ENCODE assay signal across 14 cellular contexts in genomic region chr2:180655842-180656454, GRCh38.
DNase-seq lines count a peak whose midpoint lies in the region; ATAC-seq and TF ChIP-seq lines count a peak whose summit lies in the region.
"Had no signal": no experiment of that assay in that cellular context is flagged by ENCODE, and none has a peak within 500 bp of the region (broad histone marks: within the 10 kb centered on the region; RNA-seq: fewer than 3 reads in every experiment).

No MANE protein-coding gene starts in this region.

- no peak overlapping the region for H3K27ac Mint-ChIP-seq in neural crest cell (ENCODE audit: unreplicated experiment)
- no peak overlapping the region for H3K27ac Mint-ChIP-seq in naive thymus-derived CD4-positive, alpha-beta T cell
- H3K27ac Mint-ChIP-seq in stimulated activated effector memory CD8-positive, alpha-beta T cell treated with anti-CD3 and anti-CD28 coated beads, Interleukin-12 subunit alpha, Interleukin-12 subunit beta, amount 100 ng/mL, for 72 hours = no peak overlapping the region
- H3K27ac Mint-ChIP-seq: activated naive CD8-positive, alpha-beta T cell treated with anti-CD3 and anti-CD28 coated beads for 36 hours had no signal

- CTCF ChIA-PET in naive thymus-derived CD4-positive, alpha-beta T cell (lab: Charles Lee) = interaction anchor here (0.6 kb wide), 1 partner anchor 1856 kb away, joined by 3 read pairs; no protein-coding TSS in a partner anchor

- H3K27ac ChIP-seq in epithelial cell of prostate = peak overlapping the region; percentile 55
- H3K27ac ChIP-seq in naive thymus-derived CD4-positive, alpha-beta T cell (ENCODE audit: low read depth, low read length) = no peak overlapping the region
- H3K27ac ChIP-seq: pancreas had no signal

- DNase-seq in AG10803 (ENCODE audit: low read depth) = no peak
- peak; percentile 14 for DNase-seq in M059J (ENCODE audit: low read depth)
- no peak for DNase-seq in epithelial cell of prostate (ENCODE audit: low read depth, low spot score)
- no peak for DNase-seq in neural crest cell (ENCODE audit: low read depth, low spot score)
- DNase-seq in left colon = no peak
- no peak for DNase-seq in activated effector memory CD4-positive, alpha-beta T cell treated with anti-CD3 and anti-CD28 coated beads, Interleukin-2, amount 50 U/mL, for 16 hours
- DNase-seq in naive thymus-derived CD4-positive, alpha-beta T cell = no peak
- DNase-seq in stimulated activated effector memory CD8-positive, alpha-beta T cell treated with anti-CD3 and anti-CD28 coated beads, Interleukin-12 subunit alpha, Interleukin-12 subunit beta, amount 100 ng/mL, for 72 hours (ENCODE audit: low spot score in 2 of 2) = no peak
- DNase-seq: activated naive CD8-positive, alpha-beta T cell treated with anti-CD3 and anti-CD28 coated beads for 36 hours; activated T-cell treated with anti-CD3 and anti-CD28 coated beads for 4 hours; DND-41; Karpas-422; NCI-H1694; pancreas had no signal

- peaks cover 0 to 4% of the 10 kb centered on the region in 2 donors for H3K27me3 ChIP-seq in naive thymus-derived CD4-positive, alpha-beta T cell (ENCODE audit: control insufficient read depth in 2 of 2, insufficient read depth in 2 of 2, low read length in 2 of 2)
- H3K27me3 ChIP-seq: pancreas had no signal

- intact Hi-C loops in left colon (cut with DNase I, micrococcal nuclease) = no loop called here
- intact Hi-C loops in naive thymus-derived CD4-positive, alpha-beta T cell (cut with micrococcal nuclease) = no loop called here

- no peaks in the 10 kb centered on the region for H3K9me3 Mint-ChIP-seq in neural crest cell
- peaks cover 0 to 4% (median 0%) of the 10 kb centered on the region in 11 donors for H3K9me3 Mint-ChIP-seq in naive thymus-derived CD4-positive, alpha-beta T cell
- H3K9me3 Mint-ChIP-seq in stimulated activated effector memory CD8-positive, alpha-beta T cell treated with anti-CD3 and anti-CD28 coated beads, Interleukin-12 subunit alpha, Interleukin-12 subunit beta, amount 100 ng/mL, for 72 hours = no peaks in the 10 kb centered on the region
- H3K9me3 Mint-ChIP-seq: activated naive CD8-positive, alpha-beta T cell treated with anti-CD3 and anti-CD28 coated beads for 36 hours had no signal

- no peak for ATAC-seq in left colon
- ATAC-seq in naive thymus-derived CD4-positive, alpha-beta T cell = no peak
- ATAC-seq in stimulated activated effector memory CD8-positive, alpha-beta T cell treated with anti-CD3 and anti-CD28 coated beads, Interleukin-12 subunit alpha, Interleukin-12 subunit beta, amount 100 ng/mL, for 72 hours = no peak

- no peak overlapping the region for H3K4me3 Mint-ChIP-seq in neural crest cell
- no peak overlapping the region for H3K4me3 Mint-ChIP-seq in naive thymus-derived CD4-positive, alpha-beta T cell
- no peak overlapping the region for H3K4me3 Mint-ChIP-seq in stimulated activated effector memory CD8-positive, alpha-beta T cell treated with anti-CD3 and anti-CD28 coated beads, Interleukin-12 subunit alpha, Interleukin-12 subunit beta, amount 100 ng/mL, for 72 hours
- H3K4me3 Mint-ChIP-seq: activated naive CD8-positive, alpha-beta T cell treated with anti-CD3 and anti-CD28 coated beads for 36 hours had no signal

- H3K4me1 ChIP-seq in naive thymus-derived CD4-positive, alpha-beta T cell (ENCODE audit: control insufficient read depth in 2 of 2, insufficient read depth in 2 of 2, low read length in 2 of 2) = no peaks in the 10 kb centered on the region
- H3K4me1 ChIP-seq: pancreas had no signal

- H3K36me3 ChIP-seq in naive thymus-derived CD4-positive, alpha-beta T cell (ENCODE audit: control insufficient read depth in 2 of 3, insufficient read depth in 3 of 3, low read length in 3 of 3) = no peaks in the 10 kb centered on the region
- H3K36me3 ChIP-seq: pancreas had no signal

- H3K4me3 ChIP-seq in AG10803 (ENCODE audit: low read length) = no peak overlapping the region
- no peak overlapping the region for H3K4me3 ChIP-seq in naive thymus-derived CD4-positive, alpha-beta T cell (ENCODE audit: low read length)
- H3K4me3 ChIP-seq: pancreas had no signal

- H3K36me3 Mint-ChIP-seq in neural crest cell (ENCODE audit: low read depth) = no peaks in the 10 kb centered on the region
- no peaks in the 10 kb centered on the region for H3K36me3 Mint-ChIP-seq in naive thymus-derived CD4-positive, alpha-beta T cell
- no peaks in the 10 kb centered on the region for H3K36me3 Mint-ChIP-seq in stimulated activated effector memory CD8-positive, alpha-beta T cell treated with anti-CD3 and anti-CD28 coated beads, Interleukin-12 subunit alpha, Interleukin-12 subunit beta, amount 100 ng/mL, for 72 hours
- H3K36me3 Mint-ChIP-seq: activated naive CD8-positive, alpha-beta T cell treated with anti-CD3 and anti-CD28 coated beads for 36 hours had no signal

- peak; percentile 20 for TF ChIP-seq CTCF in AG10803 (conservative IDR thresholded peaks at IDR 0.05; ENCODE audit: low read length)
- peak; percentile 53 for TF ChIP-seq CTCF in neural crest cell (conservative IDR thresholded peaks at IDR 0.05)

- POLR2A ChIA-PET in naive thymus-derived CD4-positive, alpha-beta T cell (lab: Charles Lee) = interaction anchor here (0.7 kb wide), 1 partner anchor 667 kb away, joined by 3 read pairs; no protein-coding TSS in a partner anchor

- no peaks in the 10 kb centered on the region for H3K9me3 ChIP-seq in naive thymus-derived CD4-positive, alpha-beta T cell (ENCODE audit: control insufficient read depth in 2 of 3, low read length in 3 of 3)
- H3K9me3 ChIP-seq: pancreas had no signal

- H3K27me3 Mint-ChIP-seq in neural crest cell (ENCODE audit: low read depth) = no peaks in the 10 kb centered on the region
- H3K27me3 Mint-ChIP-seq in naive thymus-derived CD4-positive, alpha-beta T cell = peaks cover 7 to 20% (median 13%) of the 10 kb centered on the region in 5 donors
- H3K27me3 Mint-ChIP-seq: activated naive CD8-positive, alpha-beta T cell treated with anti-CD3 and anti-CD28 coated beads for 36 hours had no signal

- peaks cover 12% of the 10 kb centered on the region for H3K4me1 Mint-ChIP-seq in neural crest cell
- H3K4me1 Mint-ChIP-seq in naive thymus-derived CD4-positive, alpha-beta T cell = no peaks in the 10 kb centered on the region
- no peaks in the 10 kb centered on the region for H3K4me1 Mint-ChIP-seq in stimulated activated effector memory CD8-positive, alpha-beta T cell treated with anti-CD3 and anti-CD28 coated beads, Interleukin-12 subunit alpha, Interleukin-12 subunit beta, amount 100 ng/mL, for 72 hours
- H3K4me1 Mint-ChIP-seq: activated naive CD8-positive, alpha-beta T cell treated with anti-CD3 and anti-CD28 coated beads for 36 hours had no signal
